In genomic region chr7:143345428-143345900, GRCh38 we compare ENCODE assay signal across 8 cellular contexts. TPM values are rescaled to one million over a fixed set of nuclear protein-coding genes. Genes with fewer than 3 reads are reported as not detected.
DNase-seq lines count a peak whose midpoint lies in the region; ATAC-seq and TF ChIP-seq lines count a peak whose summit lies in the region.

No MANE protein-coding gene starts in this region.

- CTCF ChIA-PET in WTC11 (lab: Charles Lee), result interaction anchor here (0.6 to 2.7 kb wide), 27 partner anchors 9 to 429 kb away, joined by 3 to 30 read pairs (median 5); partner anchors contain the start of genes CLCN1 and FAM131B

- peaks cover 21% of the 10 kb centered on the region for H3K27me3 Mint-ChIP-seq in WTC11 (ENCODE audit: low read depth)

- in situ Hi-C loops in GM13977 (cut with MboI; ENCODE audit: low pct_unique_long_range_greater_than_20kb, low sequenced_read_pairs, unreplicated experiment), result no loop called here

- peaks cover 20% of the 10 kb centered on the region for H3K4me1 Mint-ChIP-seq in WTC11

- 20% methylated on average over 35 of the region's 35 CpGs for whole genome bisulfite sequencing in liver

- peaks cover 5% of the 10 kb centered on the region; the same call in 1 of the 2 replicates for H3K9me3 Mint-ChIP-seq in WTC11

- DNase-seq in GM13977 (ENCODE audit: low spot score) (no peak), WTC11 (ENCODE audit: low spot score) (peak; percentile 82), cardiac fibroblast (ENCODE audit: low read depth in 2 of 2) (peak; percentile 19 to 25), NCI-H128 (lab: John Stamatoyannopoulos, UW; ENCODE audit: unreplicated experiment) (no peak)
- peak; percentile 37 for DNase-seq in stimulated activated CD8-positive, alpha-beta memory T cell treated with anti-CD3 and anti-CD28 coated beads, Interleukin-15, amount 100 ng/mL, for 24 hours (ENCODE audit: low read depth)

- no peaks in the 10 kb centered on the region for H3K9me3 ChIP-seq in liver (ENCODE audit: control insufficient read depth in 4 of 4, low read length in 3 of 4)

- H3K4me3 ChIP-seq in cardiac fibroblast (replicated peaks in 1 of 2; ENCODE audit: low read depth in 2 of 2, low read length in 2 of 2) (no peak overlapping the region), liver (ENCODE audit: low read depth in 1 of 3, low read length in 3 of 3) (peak overlapping the region in 1 of 3 donors; percentile 10)

- no peaks in the 10 kb centered on the region for H3K27me3 ChIP-seq in liver (ENCODE audit: control insufficient read depth in 4 of 4, insufficient read depth in 4 of 4, low read length in 3 of 4)

- no peaks in the 10 kb centered on the region for H3K36me3 ChIP-seq in liver (ENCODE audit: control insufficient read depth in 4 of 4, insufficient read depth in 3 of 4, low read depth in 1 of 4, low read length in 3 of 4)

- H3K27ac Mint-ChIP-seq in WTC11, result 0 out of 2 replicates have a peak overlapping the region, but pooled peaks have one; percentile 40

- H3K9ac ChIP-seq in liver (ENCODE audit: low read depth in 1 of 2, low read length in 2 of 2), result no peak overlapping the region

- H3K4me1 ChIP-seq in liver (ENCODE audit: control insufficient read depth in 4 of 4, insufficient read depth in 4 of 4, low read length in 3 of 4), result no peaks in the 10 kb centered on the region

- TF ChIP-seq CTCF in GM13977 (IDR thresholded peaks at IDR 0.05; ENCODE audit: extremely low read depth, insufficient read depth, missing control alignments) (peak; percentile 62), WTC11 (IDR thresholded peaks at IDR 0.05) (no peak), cardiac fibroblast (IDR thresholded peaks at IDR 0.05; ENCODE audit: low read depth, low read length) (peak; percentile 40), liver (IDR thresholded peaks at IDR 0.05; ENCODE audit: low read depth, low read length, missing input control) (no peak)

- POLR2A ChIA-PET in WTC11 (lab: Charles Lee), result interaction anchor here (0.8 to 1.1 kb wide), 5 partner anchors 10 to 26 kb away, joined by 3 to 4 read pairs (median 3); no protein-coding TSS in a partner anchor

- TF ChIP-seq RAD21 in liver (IDR thresholded peaks at IDR 0.05), result peak; percentile 31 to 61

- H3K4me3 Mint-ChIP-seq in WTC11, result peak overlapping the region; percentile 79

- ATAC-seq in HG03103 (IDR thresholded peaks at IDR 0.05; ENCODE audit: low read depth, unreplicated experiment), result peak; percentile 85
- ATAC-seq in WTC11, result peak; percentile 93
- no peak for ATAC-seq in HG02840 (IDR thresholded peaks at IDR 0.05; ENCODE audit: low FRiP score, unreplicated experiment)

- H3K27ac ChIP-seq in liver (ENCODE audit: low read depth in 1 of 2, low read length in 2 of 2), result no peak overlapping the region

- no peaks in the 10 kb centered on the region for H3K36me3 Mint-ChIP-seq in WTC11

TF ChIP-seq in WTC11, 78 proteins besides CTCF, POLR2A, EP300 and RAD21 (continues in another document):
- TF ChIP-seq MAX (CRISPR knock-in tag; IDR thresholded peaks at IDR 0.05) (peak; percentile 74), ZNF138 (CRISPR knock-in tag; conservative IDR thresholded peaks at IDR 0.05) (0 out of 2 replicates have a peak, but pooled peaks have one; percentile 37), RORB (CRISPR knock-in tag; IDR thresholded peaks at IDR 0.05) (no peak), TEAD1 (CRISPR knock-in tag; IDR thresholded peaks at IDR 0.05) (0 out of 2 replicates have a peak, but pooled peaks have one; percentile 29), HMGXB4 (CRISPR knock-in tag; IDR thresholded peaks at IDR 0.05) (peak; percentile 80), ZNF423 (CRISPR knock-in tag; IDR thresholded peaks at IDR 0.05) (peak; percentile 83)
- TF ChIP-seq, protein P1, sequence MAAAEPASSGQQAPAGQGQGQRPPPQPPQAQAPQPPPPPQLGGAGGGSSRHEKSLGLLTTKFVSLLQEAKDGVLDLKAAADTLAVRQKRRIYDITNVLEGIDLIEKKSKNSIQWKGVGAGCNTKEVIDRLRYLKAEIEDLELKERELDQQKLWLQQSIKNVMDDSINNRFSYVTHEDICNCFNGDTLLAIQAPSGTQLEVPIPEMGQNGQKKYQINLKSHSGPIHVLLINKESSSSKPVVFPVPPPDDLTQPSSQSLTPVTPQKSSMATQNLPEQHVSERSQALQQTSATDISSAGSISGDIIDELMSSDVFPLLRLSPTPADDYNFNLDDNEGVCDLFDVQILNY (CRISPR knock-in tag; IDR thresholded peaks at IDR 0.05), result 0 out of 2 replicates have a peak, but pooled peaks have one; percentile 38

TF ChIP-seq in liver, 16 proteins besides CTCF, POLR2A, EP300 and RAD21:
- TF ChIP-seq HNF4G (IDR thresholded peaks at IDR 0.05), result no peak
- no peak for TF ChIP-seq EGR1 (IDR thresholded peaks at IDR 0.05; ENCODE audit: low read depth in 2 of 2)
- no peak for TF ChIP-seq GABPA (IDR thresholded peaks at IDR 0.05 in 1 of 2, conservative IDR thresholded peaks at IDR 0.05 in 1 of 2)
- TF ChIP-seq YY1 (IDR thresholded peaks at IDR 0.05), result no peak
- TF ChIP-seq MAX (IDR thresholded peaks at IDR 0.05), result no peak
- no peak for TF ChIP-seq JUND (IDR thresholded peaks at IDR 0.05)
- no peak for TF ChIP-seq RXRA (IDR thresholded peaks at IDR 0.05)
- TF ChIP-seq, protein P2, sequence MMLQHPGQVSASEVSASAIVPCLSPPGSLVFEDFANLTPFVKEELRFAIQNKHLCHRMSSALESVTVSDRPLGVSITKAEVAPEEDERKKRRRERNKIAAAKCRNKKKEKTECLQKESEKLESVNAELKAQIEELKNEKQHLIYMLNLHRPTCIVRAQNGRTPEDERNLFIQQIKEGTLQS (IDR thresholded peaks at IDR 0.05), result no peak
- no peak for TF ChIP-seq SP1 (IDR thresholded peaks at IDR 0.05)
- TF ChIP-seq HNF4A (conservative IDR thresholded peaks at IDR 0.05), result no peak
- TF ChIP-seq TAF1 (conservative IDR thresholded peaks at IDR 0.05), result no peak
- TF ChIP-seq, protein P3, sequence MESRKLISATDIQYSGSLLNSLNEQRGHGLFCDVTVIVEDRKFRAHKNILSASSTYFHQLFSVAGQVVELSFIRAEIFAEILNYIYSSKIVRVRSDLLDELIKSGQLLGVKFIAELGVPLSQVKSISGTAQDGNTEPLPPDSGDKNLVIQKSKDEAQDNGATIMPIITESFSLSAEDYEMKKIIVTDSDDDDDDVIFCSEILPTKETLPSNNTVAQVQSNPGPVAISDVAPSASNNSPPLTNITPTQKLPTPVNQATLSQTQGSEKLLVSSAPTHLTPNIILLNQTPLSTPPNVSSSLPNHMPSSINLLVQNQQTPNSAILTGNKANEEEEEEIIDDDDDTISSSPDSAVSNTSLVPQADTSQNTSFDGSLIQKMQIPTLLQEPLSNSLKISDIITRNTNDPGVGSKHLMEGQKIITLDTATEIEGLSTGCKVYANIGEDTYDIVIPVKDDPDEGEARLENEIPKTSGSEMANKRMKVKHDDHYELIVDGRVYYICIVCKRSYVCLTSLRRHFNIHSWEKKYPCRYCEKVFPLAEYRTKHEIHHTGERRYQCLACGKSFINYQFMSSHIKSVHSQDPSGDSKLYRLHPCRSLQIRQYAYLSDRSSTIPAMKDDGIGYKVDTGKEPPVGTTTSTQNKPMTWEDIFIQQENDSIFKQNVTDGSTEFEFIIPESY (IDR thresholded peaks at IDR 0.05), result no peak
- no peak for TF ChIP-seq NR2F2 (IDR thresholded peaks at IDR 0.05)
- no peak for TF ChIP-seq FOXA2 (IDR thresholded peaks at IDR 0.05)
- no peak for TF ChIP-seq FOXA1 (IDR thresholded peaks at IDR 0.05)
- no peak for TF ChIP-seq REST (IDR thresholded peaks at IDR 0.05)

RNA-seq across cellular contexts. Expression of gene FAM131B, which starts 17.0 kb away (rescaled TPM):
- total RNA-seq in WTC11 (2021), result 24.0 to 26.3 TPM (median 25.3 TPM) in 3 replicates
- total RNA-seq in liver, result under 1 TPM; 0.08 to 0.14 TPM
- polyA plus RNA-seq in liver, result under 1 TPM in 1 of 2 donors, not detected in 1; 0.06 TPM

RNA-seq across cellular contexts. Expression of gene CLCN1, which starts 29.6 kb away (rescaled TPM):
- total RNA-seq in WTC11 (2021) (0.23 to 0.46 TPM (median 0.28 TPM) in 3 replicates), liver (under 1 TPM in 1 of 2 donors, not detected in 1; 0.08 TPM)
- under 1 TPM in 1 of 2 donors, not detected in 1; 0.01 TPM for polyA plus RNA-seq in liver

RNA-seq across cellular contexts. Expression of gene ZYX, which starts 35.7 kb away (rescaled TPM):
- total RNA-seq in WTC11 (2021) (166 to 179 TPM (median 167 TPM) in 3 replicates), liver (10 to 100 TPM; 15.4 to 17.2 TPM)
- 10 to 100 TPM; 15.8 to 49.7 TPM for polyA plus RNA-seq in liver

RNA-seq across cellular contexts. Expression of gene CASP2, which starts 57.3 kb away (rescaled TPM):
- total RNA-seq in WTC11 (2021) (35.1 to 35.5 TPM (median 35.4 TPM) in 3 replicates), liver (10 to 100 TPM in 1 of 2 donors, 1 to 10 TPM in 1; 4.5 to 11.3 TPM)
- polyA plus RNA-seq in liver, result 1 to 10 TPM; 3.4 to 3.7 TPM

Comparison
In these comparisons a context has a peak if more than half of its experiments do, and no peak if none do; other contexts are left out.
1. DNase-seq: peak in WTC11 (single experiment), cardiac fibroblast (2 of 2) and stimulated activated CD8-positive, alpha-beta memory T cell treated with anti-CD3 and anti-CD28 coated beads, Interleukin-15, amount 100 ng/mL, for 24 hours (single experiment); none in GM13977 (single experiment) and NCI-H128 (single experiment).
2. CTCF ChIP-seq: peak in GM13977 (single experiment) and cardiac fibroblast (single experiment); none in WTC11 (single experiment) and liver (single experiment).
3. RNA of gene FAM131B, which starts 17.0 kb away (total RNA-seq): 24.0 to 26.3 TPM in WTC11; 0.08 to 0.14 TPM in liver; every median in the first group is over 10 times any median in the second.